ENCODE assay signal across 16 cellular contexts in the genomic region with DNA sequence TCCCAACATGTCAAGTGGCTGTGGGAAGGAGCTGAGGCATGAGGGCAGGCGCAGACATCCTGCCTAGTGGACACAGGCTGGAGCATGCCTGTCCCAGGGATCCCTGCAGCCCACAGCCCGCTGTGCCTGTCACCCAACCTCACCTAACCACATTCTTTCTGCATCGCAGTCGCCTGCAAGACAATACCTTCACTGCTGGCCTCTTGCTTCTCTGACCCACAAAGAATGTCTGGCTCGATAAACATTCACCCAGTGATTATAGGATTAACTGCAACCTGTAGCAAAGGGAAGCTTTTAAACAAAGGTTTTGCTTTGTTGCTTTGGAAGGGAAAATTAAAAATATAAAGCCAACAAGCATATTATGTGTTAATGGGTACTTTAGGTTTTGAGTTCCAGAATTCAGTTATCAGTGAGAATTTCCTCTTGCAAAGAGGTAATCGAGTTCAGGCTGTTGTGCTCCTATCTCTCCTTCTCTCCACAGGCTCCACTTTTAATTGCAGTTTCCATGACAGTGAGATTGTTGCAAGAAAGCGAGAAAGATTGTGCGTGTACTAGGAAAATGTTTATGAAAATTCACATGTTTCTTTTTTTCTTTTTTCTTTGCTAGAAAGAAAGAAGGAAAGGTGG. TPM values are rescaled to one million over a fixed set of nuclear protein-coding genes. Genes with fewer than 3 reads are reported as not detected.
DNase-seq lines count a peak whose midpoint lies in the region; ATAC-seq and TF ChIP-seq lines count a peak whose summit lies in the region.
"Had no signal": no experiment of that assay in that cellular context is flagged by ENCODE, and none has a peak within 500 bp of the region (broad histone marks: within the 10 kb centered on the region; RNA-seq: fewer than 3 reads in every experiment).

No MANE protein-coding gene starts in this region.

- peaks cover 0 to 7% (median 3%) of the 10 kb centered on the region in 4 donors for H3K4me1 ChIP-seq in esophagus muscularis mucosa

- no peak overlapping the region for H3K4me3 Mint-ChIP-seq in nephron
- H3K4me3 Mint-ChIP-seq: HFFc6, immature natural killer cell had no signal

- no peak overlapping the region for H3K27ac ChIP-seq in esophagus muscularis mucosa (replicated peaks in 1 of 4)

- intact Hi-C loops in esophagus muscularis mucosa (cut with DNase I), result no loop called here

- H3K9me3 ChIP-seq in esophagus muscularis mucosa, result no peaks in the 10 kb centered on the region

- no peak for TF ChIP-seq CTCF in esophagus muscularis mucosa (IDR thresholded peaks at IDR 0.05)
- no peak for TF ChIP-seq CTCF in nephron (IDR thresholded peaks at IDR 0.05; ENCODE audit: unreplicated experiment in 3 of 3)

- H3K4me3 ChIP-seq in esophagus muscularis mucosa, result no peak overlapping the region

- DNase-seq in G401 (ENCODE audit: low spot score) (peak; percentile 67), NCI-H1048 (lab: John Stamatoyannopoulos, UW) (peak; percentile 93), esophagus muscularis mucosa (ENCODE audit: extremely low spot score) (peak; percentile 80), dermis blood vessel endothelial cell (no peak), RPMI8226 (no peak)
- DNase-seq in activated CD8-positive, alpha-beta memory T cell treated with anti-CD3 and anti-CD28 coated beads, Interleukin-2, amount 50 U/mL, for 48 hours, result no peak
- DNase-seq: activated gamma-delta T cell treated with Interleukin-2 at 50 U/mL for 16 hours; central memory CD4-positive, alpha-beta T cell; HFFc6; immature natural killer cell; Kasumi-1; NCI-H2029 treated with DMSO at 0.1 percent for 48 hours; OCI-M1; stimulated activated CD8-positive, alpha-beta memory T cell treated with anti-CD3 and anti-CD28 coated beads, Interleukin-4, amount 100 ng/mL, for 48 hours had no signal

- TF ChIP-seq EP300 in esophagus muscularis mucosa (IDR thresholded peaks at IDR 0.05), result no peak

- H3K9me3 Mint-ChIP-seq in nephron, result peaks cover 10% of the 10 kb centered on the region
- H3K9me3 Mint-ChIP-seq: HFFc6, immature natural killer cell had no signal

- H3K27me3 Mint-ChIP-seq in nephron (ENCODE audit: low read depth), result peaks cover 3% of the 10 kb centered on the region

- no peaks in the 10 kb centered on the region for H3K4me1 Mint-ChIP-seq in nephron
- H3K4me1 Mint-ChIP-seq: immature natural killer cell had no signal

- H3K27me3 ChIP-seq in esophagus muscularis mucosa, result no peaks in the 10 kb centered on the region

- TF ChIP-seq POLR2A in esophagus muscularis mucosa (IDR thresholded peaks at IDR 0.05; ENCODE audit: low read depth), result no peak

- ATAC-seq in HG03108 (IDR thresholded peaks at IDR 0.05; ENCODE audit: unreplicated experiment), result no peak

- H3K27ac Mint-ChIP-seq in nephron, result peak overlapping the region; percentile 49 to 80 (median 77)
- H3K27ac Mint-ChIP-seq: HFFc6, immature natural killer cell had no signal

- H3K36me3 ChIP-seq in esophagus muscularis mucosa, result no peaks in the 10 kb centered on the region

- 32% methylated on average over 8 of the region's 8 CpGs for WGBS in esophagus muscularis mucosa

- in situ Hi-C loops in G401 (cut with HindIII; ENCODE audit: low sequenced_read_pairs), result no loop called here

- H3K36me3 Mint-ChIP-seq in nephron (ENCODE audit: low read depth), result no peaks in the 10 kb centered on the region
- H3K36me3 Mint-ChIP-seq: immature natural killer cell had no signal

RNA-seq across cellular contexts. Expression of a gene that starts 40.0 kb away (rescaled TPM):
- not detected in 2 replicates for total RNA-seq in G401 (2014; rRNA removed; shearing (Covaris generic))
- total RNA-seq in esophagus muscularis mucosa (not detected), dermis blood vessel endothelial cell (not detected in 2 replicates)
- total RNA-seq: HFFc6 had no signal

Comparison
In these comparisons a context has a peak if more than half of its experiments do, and no peak if none do; other contexts are left out.
1. DNase-seq: peak in G401 (single experiment), NCI-H1048 (single experiment) and esophagus muscularis mucosa (single experiment); none in dermis blood vessel endothelial cell (single experiment), activated CD8-positive, alpha-beta memory T cell treated with anti-CD3 and anti-CD28 coated beads, Interleukin-2, amount 50 U/mL, for 48 hours (single experiment) and RPMI8226 (single experiment).